Comparison of ENCODE assay signal across 9 cellular contexts in genomic region chr10:119737827-119738226, GRCh38. TPM values are rescaled to one million over a fixed set of nuclear protein-coding genes. Genes with fewer than 3 reads are reported as not detected.
DNase-seq lines count a peak whose midpoint lies in the region; ATAC-seq and TF ChIP-seq lines count a peak whose summit lies in the region.
"Had no signal": no experiment of that assay in that cellular context is flagged by ENCODE, and none has a peak within 500 bp of the region (broad histone marks: within the 10 kb centered on the region; RNA-seq: fewer than 3 reads in every experiment).

No MANE protein-coding gene starts in this region.

- H3K36me3 Mint-ChIP-seq in effector memory CD8-positive, alpha-beta T cell (ENCODE audit: insufficient read depth) = no peaks in the 10 kb centered on the region

- peaks cover 5 to 6% of the 10 kb centered on the region in 2 donors for H3K4me1 Mint-ChIP-seq in effector memory CD8-positive, alpha-beta T cell (ENCODE audit: low read depth in 2 of 2)

- peak; percentile 36 for DNase-seq in ELF-1 (ENCODE audit: low read depth, low spot score)
- DNase-seq in NCI-H460 (ENCODE audit: extremely low read depth, low read depth) = peak; percentile 60
- no peak for DNase-seq in effector memory CD8-positive, alpha-beta T cell
- peak; percentile 85 for DNase-seq in osteoblast (ENCODE audit: insufficient read length, low spot score, missing footprints)
- DNase-seq in NCI-H748 (lab: John Stamatoyannopoulos, UW; ENCODE audit: unreplicated experiment) = no peak
- no peak for DNase-seq in OCI-M2 (lab: John Stamatoyannopoulos, UW; ENCODE audit: unreplicated experiment)
- DNase-seq in GM13976 (ENCODE audit: low spot score) = no peak
- DNase-seq: NCI-H446 treated with DMSO at 0.1 percent for 48 hours had no signal

- peak overlapping the region; percentile 54 for H3K4me2 ChIP-seq in osteoblast (ENCODE audit: insufficient read depth, low read length)

- no peaks in the 10 kb centered on the region for H4K20me1 ChIP-seq in osteoblast (ENCODE audit: insufficient read depth, low read length)

- H3K27ac ChIP-seq in osteoblast (ENCODE audit: low read depth, low read length) = peak overlapping the region; percentile 52

- H3K27ac Mint-ChIP-seq in effector memory CD8-positive, alpha-beta T cell = peak overlapping the region in 1 of 2 donors; percentile 51

- peaks cover 20% of the 10 kb centered on the region for H3K4me1 ChIP-seq in osteoblast (ENCODE audit: insufficient read depth, low read length)

- H3K4me3 Mint-ChIP-seq in effector memory CD8-positive, alpha-beta T cell = no peak overlapping the region

- in situ Hi-C loops in GM13976 (cut with MboI; ENCODE audit: low sequenced_read_pairs, unreplicated experiment) = no loop called here

- peaks cover 27% of the 10 kb centered on the region for H3K79me2 ChIP-seq in osteoblast (ENCODE audit: insufficient read depth, low read length)

- H3K27me3 Mint-ChIP-seq in effector memory CD8-positive, alpha-beta T cell = no peaks in the 10 kb centered on the region

- no peaks in the 10 kb centered on the region for H3K27me3 ChIP-seq in osteoblast (ENCODE audit: insufficient read depth, low read length)

- no peaks in the 10 kb centered on the region for H3K9me3 ChIP-seq in osteoblast (ENCODE audit: low read depth, low read length)

- peak overlapping the region; percentile 72 for H2AFZ ChIP-seq in osteoblast (ENCODE audit: low read length)

- no peaks in the 10 kb centered on the region for H3K9me3 Mint-ChIP-seq in effector memory CD8-positive, alpha-beta T cell

- no peak for TF ChIP-seq CTCF in osteoblast (IDR thresholded peaks at IDR 0.05; ENCODE audit: extremely low read depth, low read depth, low read length)
- no peak for TF ChIP-seq CTCF in GM13976 (IDR thresholded peaks at IDR 0.05; ENCODE audit: borderline replicate concordance, control extremely low read depth, extremely low read depth, insufficient read depth, missing control alignments)

- ATAC-seq in effector memory CD8-positive, alpha-beta T cell (replicated peaks) = peak; percentile 24
- no peak for ATAC-seq in HG03139 (IDR thresholded peaks at IDR 0.05; ENCODE audit: unreplicated experiment)

- no peak overlapping the region for H3K4me3 ChIP-seq in osteoblast (ENCODE audit: insufficient read depth, low read length)

- no peaks in the 10 kb centered on the region for H3K36me3 ChIP-seq in osteoblast (ENCODE audit: insufficient read depth, low read length)

RNA-seq across cellular contexts. Expression of gene INPP5F, which starts 12.0 kb away (rescaled TPM):
- 8.0 and 9.3 TPM in 2 replicates for total RNA-seq in NCI-H460 (2014; rRNA removed; shearing (Covaris generic))
- 15.7 and 20.3 TPM in 2 replicates for polyA plus RNA-seq in NCI-H460 (2014; cell fraction: nucleus; rRNA removed)
- 10.9 and 11.2 TPM in 2 replicates for total RNA-seq in osteoblast

Comparison
In these comparisons a context has a peak if more than half of its experiments do, and no peak if none do; other contexts are left out.
1. DNase-seq: peak in ELF-1 (single experiment), NCI-H460 (single experiment) and osteoblast (single experiment); none in effector memory CD8-positive, alpha-beta T cell (0 of 3), NCI-H748 (single experiment), OCI-M2 (single experiment) and GM13976 (single experiment).